ENCODE assay signal across 8 cellular contexts in the genomic region with DNA sequence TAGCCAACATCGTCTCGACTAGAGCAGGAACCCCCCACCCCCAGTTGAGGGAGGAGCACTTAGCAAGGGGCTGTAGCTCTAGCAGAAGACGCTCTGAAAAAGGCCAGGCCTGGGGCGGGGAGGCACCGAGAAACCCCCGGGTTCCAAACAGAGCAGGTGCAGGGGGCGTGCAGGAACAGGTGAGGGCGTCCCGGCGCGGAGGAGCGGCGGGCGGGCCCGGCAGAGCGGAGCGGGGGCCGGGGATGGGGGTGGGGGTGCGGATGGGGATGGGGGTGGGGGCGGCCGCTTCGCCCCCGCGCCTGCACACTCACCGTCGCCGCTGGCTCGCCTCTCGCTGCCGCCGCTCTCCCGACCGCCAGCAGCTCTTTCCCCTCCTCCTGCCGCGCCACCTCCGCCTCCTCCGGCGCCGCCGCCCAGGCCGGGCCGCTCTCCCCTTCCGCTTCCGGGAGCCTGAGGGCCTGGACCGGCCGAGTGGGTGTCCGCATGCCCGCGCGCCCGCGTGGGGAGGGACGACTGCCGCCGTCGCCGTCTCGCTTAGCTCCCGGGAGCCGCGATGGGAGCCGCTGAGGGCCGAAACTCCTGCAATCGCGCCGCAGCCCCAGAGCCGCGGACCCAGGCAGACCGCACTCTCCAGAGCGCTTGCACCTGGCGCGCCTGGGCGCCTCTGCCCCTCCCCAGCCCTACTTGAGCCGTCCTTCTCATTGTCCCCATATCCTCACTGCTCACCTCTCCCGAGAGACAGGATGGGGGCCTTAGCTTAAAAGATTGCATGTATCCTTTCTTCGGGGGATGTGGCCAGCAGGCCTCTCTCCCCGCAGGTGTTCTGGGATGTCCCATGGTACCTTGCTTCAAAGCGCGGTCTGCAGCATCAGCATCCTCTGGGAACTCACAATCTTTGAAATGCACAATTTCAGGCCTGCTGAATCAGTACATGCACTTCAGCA. TPM values are rescaled to one million over a fixed set of nuclear protein-coding genes. Genes with fewer than 3 reads are reported as not detected.
DNase-seq lines count a peak whose midpoint lies in the region; ATAC-seq lines count a peak whose summit lies in the region.

A gene with protein sequence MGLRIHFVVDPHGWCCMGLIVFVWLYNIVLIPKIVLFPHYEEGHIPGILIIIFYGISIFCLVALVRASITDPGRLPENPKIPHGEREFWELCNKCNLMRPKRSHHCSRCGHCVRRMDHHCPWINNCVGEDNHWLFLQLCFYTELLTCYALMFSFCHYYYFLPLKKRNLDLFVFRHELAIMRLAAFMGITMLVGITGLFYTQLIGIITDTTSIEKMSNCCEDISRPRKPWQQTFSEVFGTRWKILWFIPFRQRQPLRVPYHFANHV (minus strand): TSS at position 515 of the 944 bp plus-strand sequence. CDS start 19,092 bp downstream, outside the sequence.

- H3K4me1 ChIP-seq in ectodermal cell (ENCODE audit: control insufficient read depth, insufficient read depth, low read length), result no peaks in the 10 kb centered on the region

- ATAC-seq in GM18517 (IDR thresholded peaks at IDR 0.05; ENCODE audit: unreplicated experiment) (peak; percentile 69), HG03025 (IDR thresholded peaks at IDR 0.05; ENCODE audit: low FRiP score, unreplicated experiment) (peak; percentile 86)

- peak within 1 kb of the TSS; percentile 43 for H3K4me3 ChIP-seq in ectodermal cell (ENCODE audit: insufficient read depth, low read depth, low read length)

- H3K27me3 ChIP-seq in ectodermal cell (ENCODE audit: control insufficient read depth, insufficient read depth, low read length, poor library complexity, severe bottlenecking), result peaks cover 13% of the 10 kb centered on the region

- no peak within 1 kb of the TSS for H3K27ac ChIP-seq in ectodermal cell (ENCODE audit: insufficient read depth, low read depth, low read length, poor library complexity, severe bottlenecking)

- in situ Hi-C loops in ACHN (cut with HindIII; ENCODE audit: low pct_ligation_motif_present, low pct_unique_long_range_greater_than_20kb, low sequenced_read_pairs), result no loop called here

- DNase-seq in ACHN (peak; percentile 55), NCI-H226 (peak; percentile 44), lung microvascular endothelial cell (ENCODE audit: low read depth in 2 of 2) (peak; percentile 59 to 67)
- peak; percentile 41 to 48 for DNase-seq in activated CD4-positive, alpha-beta T cell treated with anti-CD3 and anti-CD28 coated beads, Interleukin-2, amount 50 U/mL, for 4 hours
- DNase-seq in stimulated activated CD4-positive, alpha-beta T cell treated with anti-CD3 and anti-CD28 coated beads, TNF-alpha, amount 100 ng/mL, for 48 hours (ENCODE audit: low read depth in 3 of 3), result peak; percentile 41 to 56 (median 46)

- no peaks in the 10 kb centered on the region for H3K36me3 ChIP-seq in ectodermal cell (ENCODE audit: control insufficient read depth, insufficient read depth, low read length)

- 1% methylated on average over 67 to 72 of the region's 79 CpGs for WGBS in ectodermal cell, 2 experiments

- no peaks in the 10 kb centered on the region for H3K9me3 ChIP-seq in ectodermal cell (ENCODE audit: control insufficient read depth, low read length)

RNA-seq across cellular contexts. Expression of the gene that starts here (rescaled TPM):
- 10.3 TPM for polyA plus RNA-seq in ectodermal cell (2013, experiment 1 of 4)
- 11.7 TPM for polyA plus RNA-seq in ectodermal cell (2013, experiment 2 of 4)
- 8.4 TPM for polyA plus RNA-seq in ectodermal cell (2013, experiment 3 of 4)
- 9.3 TPM for polyA plus RNA-seq in ectodermal cell (2013, experiment 4 of 4)
- 7.4 and 10.3 TPM in 2 replicates for total RNA-seq in lung microvascular endothelial cell
